8 cellular contexts compared by ENCODE assay signal in genomic region chr22:36330655-36331305, GRCh38. TPM values are rescaled to one million over a fixed set of nuclear protein-coding genes. Genes with fewer than 3 reads are reported as not detected.
DNase-seq lines count a peak whose midpoint lies in the region; FAIRE-seq and TF ChIP-seq lines count a peak whose summit lies in the region.

No MANE protein-coding gene starts in this region.

- H2AFZ ChIP-seq in osteoblast (ENCODE audit: low read length): no peak overlapping the region

- H3K4me2 ChIP-seq in osteoblast (ENCODE audit: insufficient read depth, low read length): peak overlapping the region; percentile 30

- no peaks in the 10 kb centered on the region for H3K9me3 ChIP-seq in esophagus (ENCODE audit: control insufficient read depth in 2 of 2, insufficient read depth in 1 of 2, low read depth in 1 of 2, low read length in 1 of 2)
- no peaks in the 10 kb centered on the region for H3K9me3 ChIP-seq in osteoblast (ENCODE audit: low read depth, low read length)

- DNase-seq in GM12892 (ENCODE audit: insufficient read length): no peak
- DNase-seq in SKM-1 treated with dmso at 0.1 percent for 144 hours (lab: John Stamatoyannopoulos, UW; ENCODE audit: unreplicated experiment): peak; percentile 47
- DNase-seq in osteoblast (ENCODE audit: insufficient read length, low spot score, missing footprints): peak; percentile 84
- DNase-seq in COR-L47 (lab: John Stamatoyannopoulos, UW): no peak
- no peak for DNase-seq in NCI-H187 (lab: John Stamatoyannopoulos, UW)
- no peak for DNase-seq in NCI-H1436 treated with DMSO at 0.1 percent for 48 hours (lab: John Stamatoyannopoulos, UW)
- DNase-seq in iPS-NIHi11 (ENCODE audit: low spot score): no peak

- TF ChIP-seq POLR2A in GM12892 (IDR thresholded peaks at IDR 0.05; ENCODE audit: low read depth, low read length): peak; percentile 44

- H3K4me3 ChIP-seq in esophagus (ENCODE audit: low read depth in 1 of 2, low read length in 2 of 2) (no peak overlapping the region), osteoblast (ENCODE audit: insufficient read depth, low read length) (no peak overlapping the region)

- H3K27me3 ChIP-seq in esophagus (ENCODE audit: control insufficient read depth in 1 of 2, insufficient read depth in 2 of 2, low read length in 2 of 2) (no peaks in the 10 kb centered on the region), osteoblast (ENCODE audit: insufficient read depth, low read length) (no peaks in the 10 kb centered on the region)

- 6 to 24% methylated on average over 20 of the region's 20 CpGs for WGBS in esophagus, 2 donors

- H3K36me3 ChIP-seq in esophagus (ENCODE audit: control insufficient read depth in 2 of 2, insufficient read depth in 2 of 2, low read length in 1 of 2): peaks cover 3 to 34% of the 10 kb centered on the region in 2 donors
- peaks cover 85% of the 10 kb centered on the region for H3K36me3 ChIP-seq in osteoblast (ENCODE audit: insufficient read depth, low read length)

- peaks cover 28% of the 10 kb centered on the region for H4K20me1 ChIP-seq in osteoblast (ENCODE audit: insufficient read depth, low read length)

- H3K27ac ChIP-seq in esophagus (ENCODE audit: low read depth in 2 of 2, low read length in 1 of 2) (peak overlapping the region; percentile 91 to 99), osteoblast (ENCODE audit: low read depth, low read length) (peak overlapping the region; percentile 99)

- no peak for FAIRE-seq in GM12892 (lab: Jason Lieb, UNC)

- TF ChIP-seq CTCF in osteoblast (IDR thresholded peaks at IDR 0.05; ENCODE audit: extremely low read depth, low read depth, low read length): no peak

- H3K4me1 ChIP-seq in esophagus (ENCODE audit: control insufficient read depth in 2 of 2, insufficient read depth in 2 of 2, low read length in 1 of 2): peaks cover 38 to 71% of the 10 kb centered on the region in 2 donors
- peaks cover 99% of the 10 kb centered on the region for H3K4me1 ChIP-seq in osteoblast (ENCODE audit: insufficient read depth, low read length)

- H3K79me2 ChIP-seq in osteoblast (ENCODE audit: insufficient read depth, low read length): peaks cover 100% of the 10 kb centered on the region

RNA-seq across cellular contexts. Expression of gene MYH9, which starts 57.0 kb away (rescaled TPM):
- 155 TPM for polyA plus RNA-seq in GM12892 (2012; ENCODE audit: missing spikeins)
- 100 to 1,000 TPM; 107 to 114 TPM for polyA plus RNA-seq in esophagus
- 796 and 964 TPM in 2 replicates for total RNA-seq in osteoblast

Comparison
In these comparisons a context has a peak if more than half of its experiments do, and no peak if none do; other contexts are left out.
1. DNase-seq: peak in SKM-1 treated with dmso at 0.1 percent for 144 hours (single experiment) and osteoblast (single experiment); none in GM12892 (single experiment), COR-L47 (single experiment), NCI-H187 (0 of 2), NCI-H1436 treated with DMSO at 0.1 percent for 48 hours (single experiment) and iPS-NIHi11 (single experiment).